ENCODE assay signal across 29 cellular contexts in the genomic region with DNA sequence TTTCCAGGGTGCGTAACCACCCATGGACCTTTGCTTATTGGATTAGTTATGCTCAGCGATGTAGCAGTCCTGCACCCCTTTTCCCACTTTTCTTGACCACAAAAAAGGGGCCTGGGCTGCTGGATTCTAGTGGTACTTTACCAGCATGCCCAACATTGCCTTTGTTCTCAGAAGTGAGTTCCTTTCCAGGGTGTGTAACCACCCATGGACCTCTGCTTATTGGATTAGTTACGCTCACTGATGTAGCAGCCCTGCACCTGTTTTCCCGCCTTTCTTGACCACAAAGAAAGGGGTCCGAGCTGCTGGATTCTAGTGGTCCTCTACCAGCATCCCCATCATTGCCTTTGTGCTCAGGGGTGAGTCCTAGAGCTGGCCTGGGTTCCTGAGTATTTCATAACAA.
"Had no signal": no experiment of that assay in that cellular context is flagged by ENCODE, and none has a peak within 500 bp of the region (broad histone marks: within the 10 kb centered on the region; RNA-seq: fewer than 3 reads in every experiment).

No MANE protein-coding gene starts in this region.

- FAIRE-seq: urothelium cell line had no signal

- H3K27ac Mint-ChIP-seq: stimulated activated effector memory CD8-positive, alpha-beta T cell treated with anti-CD3 and anti-CD28 coated beads, Interleukin-12 subunit alpha, Interleukin-12 subunit beta, amount 100 ng/mL, for 72 hours; stimulated activated memory B cell treated with anti-CD40 and anti-IgM and Interleukin-4, amounts not matched to agents 10 μg/mL and 1 μg/mL and 100 μg/mL, for 72 hours; stimulated activated naive B cell treated with anti-CD40 and anti-IgM and Interleukin-4, amounts not matched to agents 10 μg/mL and 1 μg/mL and 100 μg/mL, for 72 hours; stimulated activated naive CD8-positive, alpha-beta T cell treated with anti-CD3 and anti-CD28 coated beads, Interleukin-15, amount 100 ng/mL, for 72 hours; stimulated activated naive CD8-positive, alpha-beta T cell treated with anti-CD3 and anti-CD28 coated beads, Interleukin-15, Interleukin-2, amounts not matched to agents 100 ng/mL and 50 ng/mL, for 24 hours; type B pancreatic cell had no signal

- H3K4me1 ChIP-seq: stomach, suprapubic skin, testis, thyroid gland, tibial artery, tibial nerve, transverse colon, upper lobe of left lung, upper lobe of right lung, uterus, vagina had no signal

- H3K27ac ChIP-seq: stomach, suprapubic skin, testis, thoracic aorta, thyroid gland, tibial artery, tibial nerve, transverse colon, upper lobe of left lung, upper lobe of right lung, uterus, vagina had no signal

- H3K9me3 Mint-ChIP-seq: stimulated activated effector memory CD8-positive, alpha-beta T cell treated with anti-CD3 and anti-CD28 coated beads, Interleukin-12 subunit alpha, Interleukin-12 subunit beta, amount 100 ng/mL, for 72 hours; stimulated activated memory B cell treated with anti-CD40 and anti-IgM and Interleukin-4, amounts not matched to agents 10 μg/mL and 1 μg/mL and 100 μg/mL, for 72 hours; stimulated activated naive B cell treated with anti-CD40 and anti-IgM and Interleukin-4, amounts not matched to agents 10 μg/mL and 1 μg/mL and 100 μg/mL, for 72 hours; stimulated activated naive CD8-positive, alpha-beta T cell treated with anti-CD3 and anti-CD28 coated beads, Interleukin-15, amount 100 ng/mL, for 72 hours had no signal

- H3K4me1 Mint-ChIP-seq: stimulated activated effector memory CD8-positive, alpha-beta T cell treated with anti-CD3 and anti-CD28 coated beads, Interleukin-12 subunit alpha, Interleukin-12 subunit beta, amount 100 ng/mL, for 72 hours; stimulated activated memory B cell treated with anti-CD40 and anti-IgM and Interleukin-4, amounts not matched to agents 10 μg/mL and 1 μg/mL and 100 μg/mL, for 72 hours; stimulated activated naive B cell treated with anti-CD40 and anti-IgM and Interleukin-4, amounts not matched to agents 10 μg/mL and 1 μg/mL and 100 μg/mL, for 72 hours had no signal

- H3K36me3 ChIP-seq: stomach, suprapubic skin, thoracic aorta, thyroid gland, tibial artery, tibial nerve, transverse colon, upper lobe of left lung, upper lobe of right lung, uterus, vagina had no signal

- H3K27me3 ChIP-seq: stomach, suprapubic skin, testis, thyroid gland, tibial artery, tibial nerve, transverse colon, upper lobe of left lung, upper lobe of right lung, uterus, vagina had no signal

- H3K36me3 Mint-ChIP-seq: stimulated activated effector memory CD8-positive, alpha-beta T cell treated with anti-CD3 and anti-CD28 coated beads, Interleukin-12 subunit alpha, Interleukin-12 subunit beta, amount 100 ng/mL, for 72 hours; stimulated activated memory B cell treated with anti-CD40 and anti-IgM and Interleukin-4, amounts not matched to agents 10 μg/mL and 1 μg/mL and 100 μg/mL, for 72 hours; stimulated activated naive B cell treated with anti-CD40 and anti-IgM and Interleukin-4, amounts not matched to agents 10 μg/mL and 1 μg/mL and 100 μg/mL, for 72 hours; type B pancreatic cell had no signal

- H3K4me3 ChIP-seq: stomach, suprapubic skin, testis, thoracic aorta, thyroid gland, tibial artery, tibial nerve, transverse colon, upper lobe of left lung, upper lobe of right lung, uterus, vagina had no signal

- DNase-seq: stimulated activated CD4-positive, alpha-beta T cell treated with anti-CD3 and anti-CD28 coated beads, Interleukin-2, amount 100 ng/mL, for 48 hours; stimulated activated CD4-positive, alpha-beta T cell treated with anti-CD3 and anti-CD28 coated beads, Interleukin-4, amount 100 ng/mL, for 1 hour; stimulated activated CD4-positive, alpha-beta T cell treated with anti-CD3 and anti-CD28 coated beads, Interleukin-4, amount 100 ng/mL, for 24 hours; stimulated activated CD4-positive, alpha-beta T cell treated with anti-CD3 and anti-CD28 coated beads, Interleukin-4, amount 100 ng/mL, for 4 hours; stimulated activated CD8-positive, alpha-beta memory T cell treated with anti-CD3 and anti-CD28 coated beads, Interleukin-4, amount 100 ng/mL, for 48 hours; stimulated activated naive B cell treated with anti-CD40 and anti-IgM and Interleukin-4, amounts not matched to agents 10 μg/mL and 1 μg/mL and 100 μg/mL, for 72 hours; stimulated activated naive CD4-positive, alpha-beta T cell; stimulated activated naive CD4-positive, alpha-beta T cell treated with Interleukin-2 at 50 U/mL for 16 hours; stimulated activated naive CD8-positive, alpha-beta T cell treated with anti-CD3 and anti-CD28 coated beads, Interleukin-15, amount 100 ng/mL, for 72 hours; stimulated activated naive CD8-positive, alpha-beta T cell treated with anti-CD3 and anti-CD28 coated beads, Interleukin-15, Interleukin-2, amounts not matched to agents 100 U/mL and 50 U/mL, for 24 hours; stomach; substantia nigra; testis; thyroid gland; tibial artery; transverse colon; trophoblast cell; upper lobe of left lung; upper lobe of right lung; uterus had no signal

- H3K9me3 ChIP-seq: stomach, suprapubic skin, testis, thoracic aorta, thyroid gland, tibial artery, tibial nerve, transverse colon, upper lobe of left lung, upper lobe of right lung, uterus, vagina had no signal

- H3K27me3 Mint-ChIP-seq: stimulated activated memory B cell treated with anti-CD40 and anti-IgM and Interleukin-4, amounts not matched to agents 10 μg/mL and 1 μg/mL and 100 μg/mL, for 72 hours; stimulated activated naive B cell treated with anti-CD40 and anti-IgM and Interleukin-4, amounts not matched to agents 10 μg/mL and 1 μg/mL and 100 μg/mL, for 72 hours; type B pancreatic cell had no signal

- H3K4me3 Mint-ChIP-seq: stimulated activated effector memory CD8-positive, alpha-beta T cell treated with anti-CD3 and anti-CD28 coated beads, Interleukin-12 subunit alpha, Interleukin-12 subunit beta, amount 100 ng/mL, for 72 hours; stimulated activated memory B cell treated with anti-CD40 and anti-IgM and Interleukin-4, amounts not matched to agents 10 μg/mL and 1 μg/mL and 100 μg/mL, for 72 hours; stimulated activated naive B cell treated with anti-CD40 and anti-IgM and Interleukin-4, amounts not matched to agents 10 μg/mL and 1 μg/mL and 100 μg/mL, for 72 hours; stimulated activated naive CD8-positive, alpha-beta T cell treated with anti-CD3 and anti-CD28 coated beads, Interleukin-15, amount 100 ng/mL, for 72 hours; stimulated activated naive CD8-positive, alpha-beta T cell treated with anti-CD3 and anti-CD28 coated beads, Interleukin-15, Interleukin-2, amounts not matched to agents 100 ng/mL and 50 ng/mL, for 24 hours had no signal
